8 cellular contexts compared by ENCODE assay signal in genomic region chr12:93399183-93399863, GRCh38. TPM values are rescaled to one million over a fixed set of nuclear protein-coding genes. Genes with fewer than 3 reads are reported as not detected.
DNase-seq lines count a peak whose midpoint lies in the region; ATAC-seq and TF ChIP-seq lines count a peak whose summit lies in the region.
"Not testable (repeated sequence)": the region's sequence is repeated elsewhere in the genome, so short reads cannot be mapped to it uniquely, and the experiment has no call there.

No MANE protein-coding gene starts in this region.

- not testable (repeated sequence) for TF ChIP-seq RAD21 in HCT116 (IDR thresholded peaks at IDR 0.05; ENCODE audit: low read depth); IMR-90 (IDR thresholded peaks at IDR 0.05; ENCODE audit: low read length)

- not testable (repeated sequence) for H3K9ac ChIP-seq in HCT116 (ENCODE audit: low read length); IMR-90 (ENCODE audit: low read depth, low read length)

- H3K27me3 Mint-ChIP-seq in activated T-helper 17 cell treated with anti-CD3 and anti-CD28 coated beads, Interleukin-2, amount 50 U/mL, for 72 hours = not testable (repeated sequence)

- not testable (repeated sequence) for H4K20me1 ChIP-seq in HCT116 (ENCODE audit: insufficient read depth); IMR-90 (ENCODE audit: insufficient read depth, low read length)

- not testable (repeated sequence) for H2BK15ac ChIP-seq in IMR-90 (ENCODE audit: low read depth, low read length)

- not testable (repeated sequence) for H3K9me1 ChIP-seq in IMR-90 (ENCODE audit: insufficient read depth, low read length)

- not testable (repeated sequence) for H2BK120ac ChIP-seq in IMR-90 (ENCODE audit: low read depth, low read length)

- no CpG with 5 or more reads among the region's 5 CpGs for whole genome bisulfite sequencing in IMR-90 (ENCODE audit: extremely low coverage in 2 of 2, insufficient read length in 1 of 2), 2 experiments

- H2BK5ac ChIP-seq in IMR-90 (ENCODE audit: low read depth, low read length, poor library complexity, severe bottlenecking) = not testable (repeated sequence)

- not testable (repeated sequence) for H3K56ac ChIP-seq in IMR-90 (ENCODE audit: extremely low read depth, insufficient read depth, low read length)

- H3K27me3 ChIP-seq in HCT116 (ENCODE audit: insufficient read depth, low read length); IMR-90 (ENCODE audit: control insufficient read depth, insufficient read depth, low read length); left ventricle myocardium inferior (ENCODE audit: low read depth); gastrocnemius medialis: not testable (repeated sequence)

- H2AK9ac ChIP-seq in IMR-90 (replicated peaks; ENCODE audit: low read depth, low read length, poor library complexity) = not testable (repeated sequence)

- H3K14ac ChIP-seq in IMR-90 (replicated peaks; ENCODE audit: low read depth, low read length) = not testable (repeated sequence)

- not testable (repeated sequence) for H3K9me3 ChIP-seq in HCT116 (ENCODE audit: control insufficient read depth in 1 of 2, insufficient read depth in 1 of 2, low read depth in 1 of 2, low read length in 2 of 2); IMR-90 (ENCODE audit: control insufficient read depth, insufficient read depth, low read length); left ventricle myocardium inferior (replicated peaks); gastrocnemius medialis

- not testable (repeated sequence) for H3K4me1 ChIP-seq in HCT116 (ENCODE audit: control insufficient read depth in 1 of 2, insufficient read depth in 2 of 2, low read length in 2 of 2); IMR-90 (ENCODE audit: control insufficient read depth, insufficient read depth, low read length)
- peaks cover 52% of the 10 kb centered on the region for H3K4me1 ChIP-seq in left ventricle myocardium inferior
- peaks cover 11 to 12% of the 10 kb centered on the region in 2 donors for H3K4me1 ChIP-seq in gastrocnemius medialis

- not testable (repeated sequence) for H3K9me3 Mint-ChIP-seq in activated T-helper 17 cell treated with anti-CD3 and anti-CD28 coated beads, Interleukin-2, amount 50 U/mL, for 72 hours

- not testable (repeated sequence) for H3K4me3 ChIP-seq in HCT116 (replicated peaks in 1 of 2; ENCODE audit: low read depth in 1 of 2, low read length in 2 of 2); IMR-90 (ENCODE audit: insufficient read depth, low read depth, low read length); left ventricle myocardium inferior; gastrocnemius medialis

- TF ChIP-seq CTCF in HCT116 (IDR thresholded peaks at IDR 0.05 in 2 of 3, conservative IDR thresholded peaks at IDR 0.05 in 1 of 3; ENCODE audit: borderline replicate concordance in 1 of 3, insufficient read depth in 1 of 3, low read depth in 2 of 3, low read length in 2 of 3); IMR-90 (conservative IDR thresholded peaks at IDR 0.05; ENCODE audit: low read depth, low read length); left ventricle myocardium inferior (IDR thresholded peaks at IDR 0.05; ENCODE audit: borderline replicate concordance); gastrocnemius medialis (IDR thresholded peaks at IDR 0.05 in 4 of 5, conservative IDR thresholded peaks at IDR 0.05 in 1 of 5): not testable (repeated sequence)

- peaks cover 9 to 17% of the 10 kb centered on the region in 2 experiments for H3K36me3 ChIP-seq in HCT116 (ENCODE audit: control insufficient read depth in 1 of 2, insufficient read depth in 2 of 2, low read length in 2 of 2)
- peaks cover 22% of the 10 kb centered on the region for H3K36me3 ChIP-seq in IMR-90 (ENCODE audit: control insufficient read depth, insufficient read depth, low read length)
- H3K36me3 ChIP-seq in left ventricle myocardium inferior = peaks cover 56% of the 10 kb centered on the region
- peaks cover 0 to 52% of the 10 kb centered on the region in 2 donors for H3K36me3 ChIP-seq in gastrocnemius medialis

- not testable (repeated sequence) for H3K27ac ChIP-seq in HCT116 (ENCODE audit: low read depth, low read length); IMR-90 (ENCODE audit: insufficient read depth, low read length); gastrocnemius medialis
- H3K27ac ChIP-seq in left ventricle myocardium inferior (replicated peaks) = peak overlapping the region; percentile 44

- H3K79me1 ChIP-seq in IMR-90 (ENCODE audit: low read depth in 1 of 2, low read length in 2 of 2) = peaks cover 8 to 36% of the 10 kb centered on the region in 2 experiments

- POLR2A ChIA-PET in HCT116 (lab: Charles Lee); IMR-90 (lab: Charles Lee; ENCODE audit: unreplicated experiment): not testable (repeated sequence)

- not testable (repeated sequence) for BruUV-seq in HCT116 (replicated peaks; lab: Mats Ljungman, UMichigan); IMR-90 (replicated peaks; lab: Mats Ljungman, UMichigan)

- H2AK5ac ChIP-seq in IMR-90 (ENCODE audit: low read depth, low read length) = not testable (repeated sequence)

- CTCF ChIA-PET in HCT116 (lab: Charles Lee); IMR-90 (lab: Yijun Ruan, JAX): not testable (repeated sequence)

- DNase-seq in HCT116 (ENCODE audit: low read depth, low spot score); IMR-90; left ventricle myocardium inferior; gastrocnemius medialis: not testable (repeated sequence)

- not testable (repeated sequence) for H3K4me1 Mint-ChIP-seq in activated T-helper 17 cell treated with anti-CD3 and anti-CD28 coated beads, Interleukin-2, amount 50 U/mL, for 72 hours

- H3K4me3 Mint-ChIP-seq in activated T-helper 17 cell treated with anti-CD3 and anti-CD28 coated beads, Interleukin-2, amount 50 U/mL, for 72 hours = not testable (repeated sequence)

- not testable (repeated sequence) for H3K27ac Mint-ChIP-seq in activated T-helper 17 cell treated with anti-CD3 and anti-CD28 coated beads, Interleukin-2, amount 50 U/mL, for 72 hours

- ATAC-seq in GM18502 (IDR thresholded peaks at IDR 0.05; ENCODE audit: poor library complexity, unreplicated experiment) (peak; percentile 87), GM19438 (IDR thresholded peaks at IDR 0.05; ENCODE audit: low read depth, unreplicated experiment) (peak; percentile 62), HCT116 (peak; percentile 99), HG03095 (IDR thresholded peaks at IDR 0.05; ENCODE audit: unreplicated experiment) (peak; percentile 83), IMR-90 (ENCODE audit: low read depth) (peak; percentile 99), gastrocnemius medialis (peak; percentile 96 to 98)
- ATAC-seq in activated T-helper 17 cell treated with anti-CD3 and anti-CD28 coated beads, Interleukin-2, amount 50 U/mL, for 72 hours (replicated peaks) = peak; percentile 98

- RAD21 ChIA-PET in HCT116 (lab: Charles Lee; ENCODE audit: low non-redundant PET in 1 of 2, low total read pairs in 2 of 2, uncharacterized antibody in 2 of 2, unreplicated experiment in 2 of 2) = not testable (repeated sequence)

- not testable (repeated sequence) for H4K8ac ChIP-seq in IMR-90 (ENCODE audit: low read depth in 2 of 2, low read length in 2 of 2)

- not testable (repeated sequence) for H2AFZ ChIP-seq in HCT116 (ENCODE audit: low read depth, low read length, poor library complexity, severe bottlenecking); IMR-90 (replicated peaks; ENCODE audit: low read length, poor library complexity)

- dilution Hi-C loops in IMR-90 (cut with HindIII; ENCODE audit: low sequenced_read_pairs, unreplicated experiment) = loop anchor here (25.0 kb wide), 1 partner anchor 412 kb away; no protein-coding TSS in a partner anchor

- H3K79me2 ChIP-seq in HCT116 (ENCODE audit: insufficient read depth, low read length) = peaks cover 13% of the 10 kb centered on the region

- H2BK20ac ChIP-seq in IMR-90 (ENCODE audit: low read depth, low read length) = not testable (repeated sequence)

- not testable (repeated sequence) for H4K91ac ChIP-seq in IMR-90 (ENCODE audit: insufficient read depth, low read depth, low read length)

- peaks cover 65% of the 10 kb centered on the region for H3K36me3 Mint-ChIP-seq in activated T-helper 17 cell treated with anti-CD3 and anti-CD28 coated beads, Interleukin-2, amount 50 U/mL, for 72 hours (ENCODE audit: low read depth)

- H3K23ac ChIP-seq in IMR-90 (ENCODE audit: low read depth, low read length) = not testable (repeated sequence)

- H3K4ac ChIP-seq in IMR-90 (ENCODE audit: low read depth, low read length) = not testable (repeated sequence)

- H4K5ac ChIP-seq in IMR-90 (ENCODE audit: low read depth, low read length) = not testable (repeated sequence)

- intact Hi-C loops in HCT116 (cut with micrococcal nuclease); left ventricle myocardium inferior (cut with micrococcal nuclease); gastrocnemius medialis (cut with DNase I; ENCODE audit: low total_unique reads): not testable (repeated sequence)
- intact Hi-C loops in IMR-90 (cut with micrococcal nuclease) = loop anchor here (5.0 kb wide), 1 partner anchor 612 kb away; no protein-coding TSS in a partner anchor

- H3K4me2 ChIP-seq in HCT116 (ENCODE audit: low read length); IMR-90 (ENCODE audit: low read depth, low read length): not testable (repeated sequence)

- not testable (repeated sequence) for H3K18ac ChIP-seq in IMR-90 (ENCODE audit: low read depth, low read length)

- TF ChIP-seq POLR2A in HCT116 (IDR thresholded peaks at IDR 0.05; ENCODE audit: borderline replicate concordance, extremely low read depth, insufficient read depth, insufficient read length); IMR-90 (IDR thresholded peaks at IDR 0.05; ENCODE audit: low read depth, low read length); gastrocnemius medialis (IDR thresholded peaks at IDR 0.05): not testable (repeated sequence)

- in situ Hi-C loops in IMR-90 (cut with MboI; ENCODE audit: low sequenced_read_pairs) = not testable (repeated sequence)
- in situ Hi-C loops in gastrocnemius medialis (cut with MboI; ENCODE audit: low sequenced_read_pairs in 4 of 4) = loop anchor here (5.0 to 10.0 kb wide), 4 partner anchors 375 to 615 kb away; no protein-coding TSS in a partner anchor

- not testable (repeated sequence) for H3K9me2 ChIP-seq in HCT116 (ENCODE audit: insufficient read depth)

RNA-seq across cellular contexts. Expression of gene NUDT4, which starts 21.6 kb away (rescaled TPM):
- total RNA-seq in HCT116 (2021; ENCODE audit: unreplicated experiment) = 41.2 TPM
- 9.8 and 12.5 TPM in 2 replicates for polyA plus RNA-seq in HCT116 (2012)
- total RNA-seq in IMR-90 (2012; rRNA removed) = 25.6 and 61.9 TPM in 2 replicates
- 17.8 and 23.6 TPM in 2 replicates for polyA plus RNA-seq in IMR-90 (2012; rRNA removed)
- 6.2 and 9.8 TPM in 2 replicates for polyA plus RNA-seq in IMR-90 (2012; cell fraction: cytosol; rRNA removed)
- polyA plus RNA-seq in IMR-90 (2012; cell fraction: nucleus; rRNA removed; ENCODE audit: low replicate concordance) = 5.4 and 9.6 TPM in 2 replicates
- total RNA-seq in activated T-helper 17 cell treated with anti-CD3 and anti-CD28 coated beads, Interleukin-2, amount 50 U/mL, for 72 hours = 10 to 100 TPM; 41.2 to 51.6 TPM
- 283 TPM for total RNA-seq in left ventricle myocardium inferior
- total RNA-seq in gastrocnemius medialis = 100 to 1,000 TPM in 1 of 4 donors, 10 to 100 TPM in 3; 26.8 to 299 (median 51.1) TPM

RNA-seq across cellular contexts. Expression of gene UBE2N, which starts 42.4 kb away (rescaled TPM):
- total RNA-seq in HCT116 (2021; ENCODE audit: unreplicated experiment) (140 TPM), IMR-90 (2012; rRNA removed) (64.5 and 90.3 TPM in 2 replicates), left ventricle myocardium inferior (86.3 TPM), gastrocnemius medialis (10 to 100 TPM; 26.5 to 46.8 (median 30.5) TPM)
- polyA plus RNA-seq in HCT116 (2012) = 63.6 and 88.6 TPM in 2 replicates
- 103 and 113 TPM in 2 replicates for polyA plus RNA-seq in IMR-90 (2012; rRNA removed)
- 20.1 and 38.4 TPM in 2 replicates for polyA plus RNA-seq in IMR-90 (2012; cell fraction: cytosol; rRNA removed)
- polyA plus RNA-seq in IMR-90 (2012; cell fraction: nucleus; rRNA removed; ENCODE audit: low replicate concordance) = 6.4 and 41.8 TPM in 2 replicates
- 100 to 1,000 TPM; 128 to 252 TPM for total RNA-seq in activated T-helper 17 cell treated with anti-CD3 and anti-CD28 coated beads, Interleukin-2, amount 50 U/mL, for 72 hours
